In genomic region chr20:20712004-20712473, GRCh38 we compare ENCODE assay signal across 1 cellular context.
TF ChIP-seq lines count a peak whose summit lies in the region.

No MANE protein-coding gene starts in this region.

TF ChIP-seq in IMR-90, 13 proteins besides CTCF, POLR2A, EP300 and RAD21:
- TF ChIP-seq RFX5 (IDR thresholded peaks at IDR 0.05; ENCODE audit: low read depth, low read length): no peak
- TF ChIP-seq BHLHE40 (IDR thresholded peaks at IDR 0.05; ENCODE audit: low read depth, low read length): no peak
- TF ChIP-seq CEBPB (IDR thresholded peaks at IDR 0.05; ENCODE audit: low read depth, low read length): no peak
- TF ChIP-seq FOS (IDR thresholded peaks at IDR 0.05; ENCODE audit: low read depth, low read length): no peak
- TF ChIP-seq MAFK (IDR thresholded peaks at IDR 0.05; ENCODE audit: low read depth, low read length): no peak
- no peak for TF ChIP-seq RCOR1 (IDR thresholded peaks at IDR 0.05; ENCODE audit: insufficient replicate concordance, low read length)
- TF ChIP-seq SMC3 (IDR thresholded peaks at IDR 0.05; ENCODE audit: low read depth, low read length): no peak
- TF ChIP-seq CHD1 (IDR thresholded peaks at IDR 0.05; ENCODE audit: low read depth, low read length): no peak
- no peak for TF ChIP-seq ELK1 (IDR thresholded peaks at IDR 0.05; ENCODE audit: borderline replicate concordance, low read depth, low read length)
- no peak for TF ChIP-seq NFE2L2 (IDR thresholded peaks at IDR 0.05; ENCODE audit: low read depth, low read length)
- TF ChIP-seq MXI1 (IDR thresholded peaks at IDR 0.05; ENCODE audit: borderline replicate concordance, low read depth, low read length): no peak
- no peak for TF ChIP-seq USF2 (IDR thresholded peaks at IDR 0.05; ENCODE audit: low read depth, low read length)
